Comparison of ENCODE assay signal across 9 cellular contexts in the genomic region with DNA sequence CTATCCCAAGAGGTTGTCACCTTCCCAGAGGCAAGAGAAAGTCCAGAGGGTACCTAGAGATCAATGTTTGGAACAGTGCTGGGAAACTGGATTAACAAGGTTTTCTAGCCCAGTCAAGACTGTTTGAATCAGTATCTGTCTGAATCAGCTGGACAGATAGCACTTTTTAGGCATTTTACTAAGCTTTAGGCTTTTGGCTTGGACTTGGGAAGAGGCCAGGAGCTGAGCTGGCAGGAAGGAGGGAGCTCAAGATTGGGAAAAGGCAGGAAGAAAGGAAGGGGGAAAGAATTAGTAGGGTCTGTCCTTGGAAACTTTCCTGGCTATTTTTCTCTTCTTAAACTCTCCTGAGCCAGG. TPM values are rescaled to one million over a fixed set of nuclear protein-coding genes. Genes with fewer than 3 reads are reported as not detected.
A peak's percentile ranks its signal among the peaks of the same experiment; 100 is the strongest.
DNase-seq lines count a peak whose midpoint lies in the region; ATAC-seq and TF ChIP-seq lines count a peak whose summit lies in the region.
"Had no signal": no experiment of that assay in that cellular context is flagged by ENCODE, and none has a peak within 500 bp of the region (broad histone marks: within the 10 kb centered on the region; RNA-seq: fewer than 3 reads in every experiment).

No MANE protein-coding gene starts in this region.

- no peak overlapping the region for H2AK5ac ChIP-seq in trophoblast cell (ENCODE audit: low read length)

- H3K4me3 ChIP-seq in esophagus squamous epithelium (no peak overlapping the region), trophoblast cell (ENCODE audit: low read depth, low read length) (no peak overlapping the region)

- TF ChIP-seq CTCF in esophagus squamous epithelium (IDR thresholded peaks at IDR 0.05): no peak

- no peak overlapping the region for H4K8ac ChIP-seq in trophoblast cell (ENCODE audit: low read depth, low read length)

- no peaks in the 10 kb centered on the region for H3K79me2 ChIP-seq in trophoblast cell (ENCODE audit: control insufficient read depth, insufficient read depth, low read length, poor library complexity)

- no peak overlapping the region for H3K23ac ChIP-seq in trophoblast cell (ENCODE audit: low read length)

- H4K12ac ChIP-seq in trophoblast cell (ENCODE audit: low read depth, low read length): no peak overlapping the region

- H3K36me3 ChIP-seq in esophagus squamous epithelium (peaks cover 0 to 64% (median 0%) of the 10 kb centered on the region in 3 donors), trophoblast cell (ENCODE audit: control insufficient read depth in 1 of 2, insufficient read depth in 2 of 2, low read length in 2 of 2) (peaks cover 19% of the 10 kb centered on the region in 2 experiments)

- no peak overlapping the region for H2BK12ac ChIP-seq in trophoblast cell (ENCODE audit: low read length)

- TF ChIP-seq POLR2A in esophagus squamous epithelium (IDR thresholded peaks at IDR 0.05): no peak

- H3K27me3 ChIP-seq in esophagus squamous epithelium (no peaks in the 10 kb centered on the region), trophoblast cell (ENCODE audit: insufficient read depth, low read length) (no peaks in the 10 kb centered on the region)

- no peak overlapping the region for H3K4me2 ChIP-seq in trophoblast cell (ENCODE audit: low read length)

- H3K4ac ChIP-seq in trophoblast cell (ENCODE audit: low read depth, low read length): no peak overlapping the region

- H3K14ac ChIP-seq in trophoblast cell (ENCODE audit: low read length): no peak overlapping the region

- peaks cover 6% of the 10 kb centered on the region for H3K79me1 ChIP-seq in trophoblast cell (ENCODE audit: low read length)

- H3K9me3 ChIP-seq in esophagus squamous epithelium: no peaks in the 10 kb centered on the region
- peaks cover 1% of the 10 kb centered on the region for H3K9me3 ChIP-seq in trophoblast cell (ENCODE audit: insufficient read depth, low read depth, low read length)

- ATAC-seq in SK-N-SH treated with all-trans-retinoic acid at 6 μM for 48 hours: peak; percentile 26; the same call in 2 of the 3 replicates
- no peak for ATAC-seq in GM18502 (IDR thresholded peaks at IDR 0.05; ENCODE audit: poor library complexity, unreplicated experiment)
- ATAC-seq in HG03025 (IDR thresholded peaks at IDR 0.05; ENCODE audit: low FRiP score, unreplicated experiment): no peak

- H2AFZ ChIP-seq in trophoblast cell (ENCODE audit: insufficient read depth, low read length, poor library complexity): no peak overlapping the region

- H3K4me1 ChIP-seq in esophagus squamous epithelium (peaks cover 0 to 23% (median 13%) of the 10 kb centered on the region in 3 donors), trophoblast cell (ENCODE audit: control insufficient read depth in 1 of 2, insufficient read depth in 2 of 2, low read length in 2 of 2) (peaks cover 2 to 10% of the 10 kb centered on the region in 2 experiments)

- H3K9ac ChIP-seq in trophoblast cell (ENCODE audit: low read length): no peak overlapping the region

- no peak overlapping the region for H3K18ac ChIP-seq in trophoblast cell (ENCODE audit: low read length)

- intact Hi-C loops in esophagus squamous epithelium (cut with DNase I): no loop called here

- peak overlapping the region; percentile 41 to 82 (median 62) for H3K27ac ChIP-seq in esophagus squamous epithelium
- H3K27ac ChIP-seq in trophoblast cell (ENCODE audit: low read depth, low read length): peak overlapping the region; percentile 74

- no peak overlapping the region for H2BK5ac ChIP-seq in trophoblast cell (ENCODE audit: low read depth, low read length, poor library complexity)

- no peak overlapping the region for H4K91ac ChIP-seq in trophoblast cell (ENCODE audit: low read depth, low read length)

- DNase-seq in GM03348 (ENCODE audit: low spot score): peak; percentile 50
- no peak for DNase-seq in esophagus squamous epithelium (lab: John Stamatoyannopoulos, UW)
- peak in 1 of 2 donors; percentile 61 for DNase-seq in trophoblast cell
- no peak for DNase-seq in NK-92 treated with Interleukin-12 subunit alpha and Interleukin-12 subunit beta, amount 100 ng/mL, for 24 hours (lab: John Stamatoyannopoulos, UW)
- DNase-seq: NCI-H524 treated with DMSO at 0.1 percent for 48 hours; stimulated activated CD8-positive, alpha-beta memory T cell treated with anti-CD3 and anti-CD28 coated beads, Interleukin-4, amount 100 ng/mL, for 48 hours had no signal

- no peak overlapping the region for H2BK120ac ChIP-seq in trophoblast cell (ENCODE audit: insufficient read depth, low read length, poor library complexity)

TF ChIP-seq in SK-N-SH treated with all-trans-retinoic acid at 6 μM for 48 hours, 23 proteins besides CTCF, POLR2A, EP300 and RAD21:
- TF ChIP-seq, protein P1, sequence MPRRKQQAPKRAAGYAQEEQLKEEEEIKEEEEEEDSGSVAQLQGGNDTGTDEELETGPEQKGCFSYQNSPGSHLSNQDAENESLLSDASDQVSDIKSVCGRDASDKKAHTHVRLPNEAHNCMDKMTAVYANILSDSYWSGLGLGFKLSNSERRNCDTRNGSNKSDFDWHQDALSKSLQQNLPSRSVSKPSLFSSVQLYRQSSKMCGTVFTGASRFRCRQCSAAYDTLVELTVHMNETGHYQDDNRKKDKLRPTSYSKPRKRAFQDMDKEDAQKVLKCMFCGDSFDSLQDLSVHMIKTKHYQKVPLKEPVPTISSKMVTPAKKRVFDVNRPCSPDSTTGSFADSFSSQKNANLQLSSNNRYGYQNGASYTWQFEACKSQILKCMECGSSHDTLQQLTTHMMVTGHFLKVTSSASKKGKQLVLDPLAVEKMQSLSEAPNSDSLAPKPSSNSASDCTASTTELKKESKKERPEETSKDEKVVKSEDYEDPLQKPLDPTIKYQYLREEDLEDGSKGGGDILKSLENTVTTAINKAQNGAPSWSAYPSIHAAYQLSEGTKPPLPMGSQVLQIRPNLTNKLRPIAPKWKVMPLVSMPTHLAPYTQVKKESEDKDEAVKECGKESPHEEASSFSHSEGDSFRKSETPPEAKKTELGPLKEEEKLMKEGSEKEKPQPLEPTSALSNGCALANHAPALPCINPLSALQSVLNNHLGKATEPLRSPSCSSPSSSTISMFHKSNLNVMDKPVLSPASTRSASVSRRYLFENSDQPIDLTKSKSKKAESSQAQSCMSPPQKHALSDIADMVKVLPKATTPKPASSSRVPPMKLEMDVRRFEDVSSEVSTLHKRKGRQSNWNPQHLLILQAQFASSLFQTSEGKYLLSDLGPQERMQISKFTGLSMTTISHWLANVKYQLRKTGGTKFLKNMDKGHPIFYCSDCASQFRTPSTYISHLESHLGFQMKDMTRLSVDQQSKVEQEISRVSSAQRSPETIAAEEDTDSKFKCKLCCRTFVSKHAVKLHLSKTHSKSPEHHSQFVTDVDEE (CRISPR knock-in tag; IDR thresholded peaks at IDR 0.05): no peak
- no peak for TF ChIP-seq OSR1 (CRISPR knock-in tag; IDR thresholded peaks at IDR 0.05)
- no peak for TF ChIP-seq PPARA (CRISPR knock-in tag; IDR thresholded peaks at IDR 0.05; ENCODE audit: borderline replicate concordance)
- TF ChIP-seq ZFP30 (CRISPR knock-in tag; IDR thresholded peaks at IDR 0.05): no peak
- no peak for TF ChIP-seq ZNF8 (CRISPR knock-in tag; IDR thresholded peaks at IDR 0.05)
- no peak for TF ChIP-seq ESRRG (CRISPR knock-in tag; IDR thresholded peaks at IDR 0.05)
- no peak for TF ChIP-seq ZNF70 (CRISPR knock-in tag; IDR thresholded peaks at IDR 0.05)
- TF ChIP-seq RARB (CRISPR knock-in tag; IDR thresholded peaks at IDR 0.05): no peak
- no peak for TF ChIP-seq GLIS3 (CRISPR knock-in tag; IDR thresholded peaks at IDR 0.05)
- TF ChIP-seq ZC3H10 (CRISPR knock-in tag; IDR thresholded peaks at IDR 0.05): no peak
- no peak for TF ChIP-seq POU6F1 (CRISPR knock-in tag; IDR thresholded peaks at IDR 0.05; ENCODE audit: borderline replicate concordance, low read depth)
- TF ChIP-seq ZFP3 (CRISPR knock-in tag; IDR thresholded peaks at IDR 0.05): no peak
- TF ChIP-seq SNAI2 (CRISPR knock-in tag; IDR thresholded peaks at IDR 0.05): no peak
- TF ChIP-seq, protein P2, sequence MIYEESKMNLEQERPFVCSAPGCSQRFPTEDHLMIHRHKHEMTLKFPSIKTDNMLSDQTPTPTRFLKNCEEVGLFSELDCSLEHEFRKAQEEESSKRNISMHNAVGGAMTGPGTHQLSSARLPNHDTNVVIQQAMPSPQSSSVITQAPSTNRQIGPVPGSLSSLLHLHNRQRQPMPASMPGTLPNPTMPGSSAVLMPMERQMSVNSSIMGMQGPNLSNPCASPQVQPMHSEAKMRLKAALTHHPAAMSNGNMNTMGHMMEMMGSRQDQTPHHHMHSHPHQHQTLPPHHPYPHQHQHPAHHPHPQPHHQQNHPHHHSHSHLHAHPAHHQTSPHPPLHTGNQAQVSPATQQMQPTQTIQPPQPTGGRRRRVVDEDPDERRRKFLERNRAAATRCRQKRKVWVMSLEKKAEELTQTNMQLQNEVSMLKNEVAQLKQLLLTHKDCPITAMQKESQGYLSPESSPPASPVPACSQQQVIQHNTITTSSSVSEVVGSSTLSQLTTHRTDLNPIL (CRISPR knock-in tag; IDR thresholded peaks at IDR 0.05; ENCODE audit: low read depth): no peak
- no peak for TF ChIP-seq CSDC2 (CRISPR knock-in tag; IDR thresholded peaks at IDR 0.05)

RNA-seq across cellular contexts. Expression of gene IKZF4, which starts 8.3 kb away (rescaled TPM):
- 1 to 10 TPM; 1.2 to 2.0 (median 1.9) TPM for total RNA-seq in esophagus squamous epithelium
- 5.2 and 5.4 TPM in 2 replicates for polyA plus RNA-seq in trophoblast cell (2013)

RNA-seq across cellular contexts. Expression of gene RPS26, which starts 12.6 kb away (rescaled TPM):
- total RNA-seq in esophagus squamous epithelium: 1,000 to 10,000 TPM in 2 of 4 donors, 100 to 1,000 TPM in 2; 381 to 1,639 (median 1,040) TPM
- polyA plus RNA-seq in trophoblast cell (2013): 894 and 933 TPM in 2 replicates

RNA-seq across cellular contexts. Expression of gene SUOX, which starts 32.1 kb away (rescaled TPM):
- 10 to 100 TPM; 16.0 to 30.0 (median 18.5) TPM for total RNA-seq in esophagus squamous epithelium
- 22.7 and 23.0 TPM in 2 replicates for polyA plus RNA-seq in trophoblast cell (2013)

RNA-seq across cellular contexts. Expression of gene ERBB3, which starts 50.8 kb away (rescaled TPM):
- 100 to 1,000 TPM in 1 of 4 donors, 10 to 100 TPM in 3; 36.0 to 125 (median 82.8) TPM for total RNA-seq in esophagus squamous epithelium
- polyA plus RNA-seq in trophoblast cell (2013): 89.0 and 92.2 TPM in 2 replicates

RNA-seq across cellular contexts. Expression of gene RAB5B, which starts 55.3 kb away (rescaled TPM):
- 10 to 100 TPM; 78.2 to 94.2 (median 86.4) TPM for total RNA-seq in esophagus squamous epithelium
- 126 and 127 TPM in 2 replicates for polyA plus RNA-seq in trophoblast cell (2013)
